In genomic region chr15:52076889-52077781, GRCh38 we compare ENCODE assay signal across 8 cellular contexts. TPM values are rescaled to one million over a fixed set of nuclear protein-coding genes. Genes with fewer than 3 reads are reported as not detected.
DNase-seq lines count a peak whose midpoint lies in the region; ATAC-seq and TF ChIP-seq lines count a peak whose summit lies in the region.

No MANE protein-coding gene starts in this region.

- no peak overlapping the region for H3K4me3 Mint-ChIP-seq in naive thymus-derived CD4-positive, alpha-beta T cell
- H3K4me3 Mint-ChIP-seq in H9: no peak overlapping the region

- peaks cover 0 to 7% (median 0%) of the 10 kb centered on the region in 5 donors for H3K27me3 Mint-ChIP-seq in naive thymus-derived CD4-positive, alpha-beta T cell
- no peaks in the 10 kb centered on the region for H3K27me3 Mint-ChIP-seq in H9 (ENCODE audit: low read depth)

- H2BK15ac ChIP-seq in H9 (ENCODE audit: low read depth, low read length): no peak overlapping the region

- no peak overlapping the region for H3T11ph ChIP-seq in H9 (ENCODE audit: low read length)

- in situ Hi-C loops in astrocyte of the cerebellum (cut with HindIII; ENCODE audit: low sequenced_read_pairs): no loop called here

- H3K4me2 ChIP-seq in H9 (ENCODE audit: insufficient read depth, insufficient read length, low read length): no peak overlapping the region

- no peak overlapping the region for H2AK5ac ChIP-seq in H9 (ENCODE audit: insufficient read length, low read length)

- no peaks in the 10 kb centered on the region for H3K9me3 ChIP-seq in naive thymus-derived CD4-positive, alpha-beta T cell (ENCODE audit: control insufficient read depth in 2 of 3, low read length in 3 of 3)
- H3K9me3 ChIP-seq in thyroid gland (no peaks in the 10 kb centered on the region), tibial artery (no peaks in the 10 kb centered on the region), H9 (ENCODE audit: control insufficient read depth, low read depth, low read length) (no peaks in the 10 kb centered on the region)

- POLR2A ChIA-PET in naive thymus-derived CD4-positive, alpha-beta T cell (lab: Charles Lee): interaction anchor here (0.8 kb wide), 1 partner anchor 31 kb away, joined by 3 read pairs; no protein-coding TSS in a partner anchor

- H3K18ac ChIP-seq in H9 (ENCODE audit: insufficient read length, low read depth, low read length): no peak overlapping the region

- no peaks in the 10 kb centered on the region for H3K79me1 ChIP-seq in H9 (ENCODE audit: insufficient read depth, low read depth, low read length, poor library complexity, severe bottlenecking)

- TF ChIP-seq CTCF in GM12865 (IDR thresholded peaks at IDR 0.05; ENCODE audit: insufficient read depth, low read depth, low read length, missing control alignments) (no peak), astrocyte of the cerebellum (IDR thresholded peaks at IDR 0.05; ENCODE audit: low read depth, low read length, missing control alignments) (peak; percentile 7), thyroid gland (IDR thresholded peaks at IDR 0.05) (no peak), tibial artery (IDR thresholded peaks at IDR 0.05) (no peak), H9 (conservative IDR thresholded peaks at IDR 0.05) (no peak)

- H2AFZ ChIP-seq in H9 (ENCODE audit: low read length): no peak overlapping the region

- no peaks in the 10 kb centered on the region for H3K36me3 ChIP-seq in naive thymus-derived CD4-positive, alpha-beta T cell (ENCODE audit: control insufficient read depth in 2 of 3, insufficient read depth in 3 of 3, low read length in 3 of 3)
- no peaks in the 10 kb centered on the region for H3K36me3 ChIP-seq in thyroid gland
- H3K36me3 ChIP-seq in tibial artery: no peaks in the 10 kb centered on the region

- no peak overlapping the region for H3K27ac Mint-ChIP-seq in naive thymus-derived CD4-positive, alpha-beta T cell
- H3K27ac Mint-ChIP-seq in H9: no peak overlapping the region; a peak in 3 of 7 replicates

- no peak overlapping the region for H2BK5ac ChIP-seq in H9 (ENCODE audit: insufficient read length, low read length)

- no peak overlapping the region for H3K4me3 ChIP-seq in GM12865 (ENCODE audit: low read depth, low read length)
- no peak overlapping the region for H3K4me3 ChIP-seq in astrocyte of the cerebellum (ENCODE audit: low read depth, low read length)
- no peak overlapping the region for H3K4me3 ChIP-seq in naive thymus-derived CD4-positive, alpha-beta T cell (ENCODE audit: low read length)
- H3K4me3 ChIP-seq in thyroid gland (replicated peaks in 1 of 3): no peak overlapping the region
- no peak overlapping the region for H3K4me3 ChIP-seq in tibial artery

- 89 to 92% methylated on average over 11 of the region's 11 CpGs for WGBS in thyroid gland, 2 donors
- WGBS in H9 (ENCODE audit: extremely low coverage, insufficient read length, low lambda C conversion rate): no CpG with 5 or more reads among the region's 11 CpGs

- H2BK20ac ChIP-seq in H9 (ENCODE audit: low read depth, low read length, poor library complexity, severe bottlenecking): no peak overlapping the region

- no peaks in the 10 kb centered on the region for H3K79me2 ChIP-seq in H9 (ENCODE audit: insufficient read depth, low read length)

- intact Hi-C loops in naive thymus-derived CD4-positive, alpha-beta T cell (cut with micrococcal nuclease): loop anchor here in 1 of 2 donors (5.0 kb wide), 1 partner anchor 150 kb away; no protein-coding TSS in a partner anchor
- intact Hi-C loops in thyroid gland (cut with DNase I): no loop called here
- intact Hi-C loops in tibial artery (cut with DNase I; ENCODE audit: low total_unique reads): loop anchor here (5.0 to 10.0 kb wide), 2 partner anchors 58 to 105 kb away; partner anchors contain the start of gene LEO1

- peaks cover 0 to 2% of the 10 kb centered on the region in 2 donors for H3K4me1 ChIP-seq in naive thymus-derived CD4-positive, alpha-beta T cell (ENCODE audit: control insufficient read depth in 2 of 2, insufficient read depth in 2 of 2, low read length in 2 of 2)
- H3K4me1 ChIP-seq in thyroid gland (peaks cover 0 to 19% of the 10 kb centered on the region in 2 donors), tibial artery (no peaks in the 10 kb centered on the region), H9 (ENCODE audit: insufficient read depth, low read length) (no peaks in the 10 kb centered on the region)

- no peaks in the 10 kb centered on the region for H4K20me1 ChIP-seq in H9 (ENCODE audit: control insufficient read depth, insufficient read depth, insufficient read length)

- H3K27ac ChIP-seq in naive thymus-derived CD4-positive, alpha-beta T cell (ENCODE audit: low read depth, low read length): no peak overlapping the region
- H3K27ac ChIP-seq in thyroid gland: no peak overlapping the region
- H3K27ac ChIP-seq in tibial artery: no peak overlapping the region
- H3K27ac ChIP-seq in H9 (ENCODE audit: insufficient read length, low read depth, low read length): no peak overlapping the region

- H2BK12ac ChIP-seq in H9 (ENCODE audit: insufficient read length, low read depth, low read length): no peak overlapping the region

- no peak overlapping the region for H3K4ac ChIP-seq in H9 (ENCODE audit: low read depth, low read length)

- peaks cover 0 to 10% (median 5%) of the 10 kb centered on the region in 7 donors for H3K4me1 Mint-ChIP-seq in naive thymus-derived CD4-positive, alpha-beta T cell
- peaks cover 8 to 14% of the 10 kb centered on the region in 2 experiments; a peak in 3 of 4 replicates for H3K4me1 Mint-ChIP-seq in H9

- no peak overlapping the region for H3K14ac ChIP-seq in H9 (ENCODE audit: insufficient read depth, low read length)

- H4K91ac ChIP-seq in H9 (ENCODE audit: insufficient read length, low read depth, low read length): no peak overlapping the region

- no peaks in the 10 kb centered on the region for H3K23me2 ChIP-seq in H9 (ENCODE audit: insufficient read length, low read depth, low read length, poor library complexity, severe bottlenecking)

- H3K9ac ChIP-seq in H9 (ENCODE audit: extremely low read depth, insufficient read length, low read length): no peak overlapping the region

- CTCF ChIA-PET in naive thymus-derived CD4-positive, alpha-beta T cell (lab: Charles Lee): interaction anchor here (0.6 to 4.1 kb wide), 8 partner anchors 11 to 150 kb away, joined by 3 to 32 read pairs (median 4); partner anchors contain the start of genes BCL2L10 and LEO1

- no peak overlapping the region for H4K5ac ChIP-seq in H9 (ENCODE audit: insufficient read length, low read depth, low read length)

- no peak overlapping the region for H4K8ac ChIP-seq in H9 (replicated peaks; ENCODE audit: insufficient read length, low read depth, low read length)

- no peaks in the 10 kb centered on the region for H3K27me3 ChIP-seq in naive thymus-derived CD4-positive, alpha-beta T cell (ENCODE audit: control insufficient read depth in 2 of 2, insufficient read depth in 2 of 2, low read length in 2 of 2)
- H3K27me3 ChIP-seq in thyroid gland (no peaks in the 10 kb centered on the region), tibial artery (no peaks in the 10 kb centered on the region), H9 (ENCODE audit: insufficient read depth, low read length) (no peaks in the 10 kb centered on the region)

- no peak overlapping the region for H3K23ac ChIP-seq in H9 (ENCODE audit: insufficient read length, low read depth, low read length)

- DNase-seq in GM12865 (ENCODE audit: low read depth): peak; percentile 72
- DNase-seq in astrocyte of the cerebellum (ENCODE audit: low read depth): no peak
- DNase-seq in naive thymus-derived CD4-positive, alpha-beta T cell: no peak
- no peak for DNase-seq in thyroid gland
- no peak for DNase-seq in tibial artery
- no peak for DNase-seq in H9
- no peak for DNase-seq in midbrain (lab: John Stamatoyannopoulos, UW)

- H3K56ac ChIP-seq in H9 (ENCODE audit: insufficient read length, low read depth, low read length): no peak overlapping the region

- H3K9me3 Mint-ChIP-seq in naive thymus-derived CD4-positive, alpha-beta T cell: no peaks in the 10 kb centered on the region
- no peaks in the 10 kb centered on the region; a peak in 1 of 5 replicates for H3K9me3 Mint-ChIP-seq in H9

- peak; percentile 53 for ATAC-seq in HG03354 (IDR thresholded peaks at IDR 0.05; ENCODE audit: poor library complexity, severe bottlenecking, unreplicated experiment)
- peak; percentile 46 for ATAC-seq in naive thymus-derived CD4-positive, alpha-beta T cell

- H3K36me3 Mint-ChIP-seq in naive thymus-derived CD4-positive, alpha-beta T cell: no peaks in the 10 kb centered on the region
- H3K36me3 Mint-ChIP-seq in H9 (ENCODE audit: insufficient read depth in 1 of 3, low read depth in 3 of 3): peaks cover 0 to 1% (median 0%) of the 10 kb centered on the region in 3 experiments; a peak in 1 of 7 replicates

- TF ChIP-seq POLR2A in thyroid gland (IDR thresholded peaks at IDR 0.05): no peak

- no peak overlapping the region for H2BK120ac ChIP-seq in H9 (ENCODE audit: low read depth, low read length, poor library complexity, severe bottlenecking)

RNA-seq across cellular contexts. Expression of gene BCL2L10, which starts 35.4 kb away (rescaled TPM):
- total RNA-seq in naive thymus-derived CD4-positive, alpha-beta T cell: under 1 TPM in 1 of 5 experiments, not detected in 4; 0.59 TPM
- polyA plus RNA-seq in naive thymus-derived CD4-positive, alpha-beta T cell: not detected
- total RNA-seq in thyroid gland: under 1 TPM in 1 of 4 donors, not detected in 3; 0.58 TPM
- total RNA-seq in H9 (2021): not detected in 2 replicates

RNA-seq across cellular contexts. Expression of gene MAPK6, which starts 58.1 kb away (rescaled TPM):
- total RNA-seq in naive thymus-derived CD4-positive, alpha-beta T cell: 10 to 100 TPM; 19.2 to 44.1 (median 25.3) TPM
- polyA plus RNA-seq in naive thymus-derived CD4-positive, alpha-beta T cell: 1 to 10 TPM; 5.1 to 6.0 TPM
- total RNA-seq in thyroid gland (10 to 100 TPM; 27.3 to 61.3 (median 30.9) TPM), H9 (2021) (88.6 and 94.1 TPM in 2 replicates)
